Comparison of ENCODE assay signal across 23 cellular contexts in genomic region chr15:89627256-89627970, GRCh38. TPM values are rescaled to one million over a fixed set of nuclear protein-coding genes. Genes with fewer than 3 reads are reported as not detected.
"Had no signal": no experiment of that assay in that cellular context is flagged by ENCODE, and none has a peak within 500 bp of the region (broad histone marks: within the 10 kb centered on the region; RNA-seq: fewer than 3 reads in every experiment).

No MANE protein-coding gene starts in this region.

- FAIRE-seq: small intestine had no signal

- DNase-seq: activated CD4-positive, alpha-beta T cell treated with anti-CD3 and anti-CD28 coated beads for 48 hours; activated CD4-positive, CD25-positive, alpha-beta regulatory T cell; activated CD8-positive, alpha-beta T cell treated with anti-CD3 and anti-CD28 coated beads for 36 hours; activated T-cell treated with anti-CD3 and anti-CD28 coated beads, Interleukin-2, amount 50 U/mL, for 1 hour; brain microvascular endothelial cell; caudate nucleus; dorsolateral prefrontal cortex; foreskin fibroblast; immature natural killer cell; left ventricle myocardium inferior; naive thymus-derived CD4-positive, alpha-beta T cell; small intestine; stimulated activated CD4-positive, alpha-beta T cell treated with anti-CD3 and anti-CD28 coated beads, Interleukin-2, amount 100 ng/mL, for 48 hours; stimulated activated CD8-positive, alpha-beta memory T cell treated with anti-CD3 and anti-CD28 coated beads, Interleukin-4, amount 100 ng/mL, for 48 hours; stimulated activated naive B cell treated with anti-CD40 and anti-IgM and Interleukin-4, amounts not matched to agents 10 μg/mL and 1 μg/mL and 100 μg/mL, for 72 hours; T-helper 17 cell; testis; trophoblast cell had no signal

- ATAC-seq: activated CD8-positive, alpha-beta T cell treated with anti-CD3 and anti-CD28 coated beads for 36 hours; activated naive CD4-positive, alpha-beta T cell treated with anti-CD3 and anti-CD28 coated beads, Interleukin-2, amount 50 U/mL, for 72 hours; naive thymus-derived CD4-positive, alpha-beta T cell; sciatic nerve; stimulated activated naive B cell treated with anti-CD40 and anti-IgM and Interleukin-4, amounts not matched to agents 10 μg/mL and 1 μg/mL and 100 μg/mL, for 72 hours; T-helper 17 cell had no signal

- H3K4me3 Mint-ChIP-seq: activated CD8-positive, alpha-beta T cell treated with anti-CD3 and anti-CD28 coated beads for 36 hours; immature natural killer cell; naive thymus-derived CD4-positive, alpha-beta T cell; neural progenitor cell; stimulated activated naive B cell treated with anti-CD40 and anti-IgM and Interleukin-4, amounts not matched to agents 10 μg/mL and 1 μg/mL and 100 μg/mL, for 72 hours; T-helper 17 cell had no signal

- H3K27me3 ChIP-seq: ascending aorta, brain microvascular endothelial cell, dorsolateral prefrontal cortex, neural progenitor cell, testis, vagina had no signal

- H3K4me1 ChIP-seq: left ventricle myocardium inferior, neural progenitor cell, testis, vagina had no signal

- H3K9ac ChIP-seq: neural progenitor cell had no signal

- H3K27me3 Mint-ChIP-seq: activated CD8-positive, alpha-beta T cell treated with anti-CD3 and anti-CD28 coated beads for 36 hours; stimulated activated naive B cell treated with anti-CD40 and anti-IgM and Interleukin-4, amounts not matched to agents 10 μg/mL and 1 μg/mL and 100 μg/mL, for 72 hours; T-helper 17 cell had no signal

- H3K4me2 ChIP-seq: neural progenitor cell had no signal

- H3K27ac ChIP-seq: ascending aorta, brain microvascular endothelial cell, dorsolateral prefrontal cortex, left ventricle myocardium inferior, neural progenitor cell, testis, vagina had no signal

- H2AFZ ChIP-seq: neural progenitor cell had no signal

- H3K27ac Mint-ChIP-seq: activated CD8-positive, alpha-beta T cell treated with anti-CD3 and anti-CD28 coated beads for 36 hours; activated naive CD4-positive, alpha-beta T cell treated with anti-CD3 and anti-CD28 coated beads, Interleukin-2, amount 50 U/mL, for 72 hours; immature natural killer cell; neural progenitor cell; T-helper 17 cell had no signal

- H3K9me3 ChIP-seq: ascending aorta, left ventricle myocardium inferior, testis, vagina had no signal

- H3K4me3 ChIP-seq: ascending aorta, dorsolateral prefrontal cortex, left ventricle myocardium inferior, neural progenitor cell, testis, vagina had no signal

- H3K4me1 Mint-ChIP-seq: immature natural killer cell; naive thymus-derived CD4-positive, alpha-beta T cell; T-helper 17 cell had no signal

- H3K9me3 Mint-ChIP-seq: activated CD8-positive, alpha-beta T cell treated with anti-CD3 and anti-CD28 coated beads for 36 hours; activated naive CD4-positive, alpha-beta T cell treated with anti-CD3 and anti-CD28 coated beads, Interleukin-2, amount 50 U/mL, for 72 hours; immature natural killer cell; naive thymus-derived CD4-positive, alpha-beta T cell; stimulated activated naive B cell treated with anti-CD40 and anti-IgM and Interleukin-4, amounts not matched to agents 10 μg/mL and 1 μg/mL and 100 μg/mL, for 72 hours had no signal

RNA-seq across cellular contexts. Expression of gene KIF7, which starts 27.9 kb away (rescaled TPM):
- polyA plus RNA-seq: naive thymus-derived CD4-positive, alpha-beta T cell had no signal

RNA-seq across cellular contexts. Expression of gene PLIN1, which starts 51.8 kb away (rescaled TPM):
- polyA plus RNA-seq: immature natural killer cell had no signal

RNA-seq across cellular contexts. Expression of gene TICRR, which starts 52.1 kb away (rescaled TPM):
- total RNA-seq: ascending aorta had no signal
